8 cellular contexts compared by ENCODE assay signal in the genomic region with DNA sequence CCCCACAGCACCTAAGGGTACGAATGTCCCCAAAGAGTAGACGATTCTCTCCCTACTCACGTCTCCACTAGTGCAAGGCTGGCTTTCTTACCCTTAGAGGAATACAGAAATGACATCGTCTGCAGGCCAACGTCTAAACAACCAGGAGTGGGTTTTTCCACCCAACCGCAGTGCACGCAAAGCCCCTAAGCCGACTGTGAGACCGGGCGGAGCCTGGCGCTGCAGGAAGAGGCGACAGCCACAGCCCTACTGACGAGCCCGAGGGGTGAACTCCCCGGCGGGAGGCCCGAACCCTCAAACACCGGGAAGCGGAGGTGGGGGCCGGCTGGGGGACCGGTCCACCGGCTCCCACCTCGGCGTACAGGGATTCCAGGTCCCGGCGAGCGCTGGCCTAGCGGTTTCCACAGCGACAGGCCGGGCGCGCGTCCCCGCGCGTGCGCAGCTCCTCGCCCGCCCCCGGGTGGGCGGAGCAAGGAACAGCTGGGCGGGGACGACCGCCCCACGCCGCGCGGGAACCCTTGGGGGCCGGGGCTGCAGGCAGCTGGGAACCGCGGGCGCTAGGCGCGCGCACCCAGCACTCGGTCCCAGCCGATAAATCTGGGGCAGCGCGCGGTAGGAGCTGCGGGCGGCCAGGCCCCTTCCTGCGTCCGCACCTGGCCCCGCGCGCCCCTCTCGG. TPM values are rescaled to one million over a fixed set of nuclear protein-coding genes. Genes with fewer than 3 reads are reported as not detected.
DNase-seq lines count a peak whose midpoint lies in the region; ATAC-seq, FAIRE-seq and TF ChIP-seq lines count a peak whose summit lies in the region.

A gene with protein sequence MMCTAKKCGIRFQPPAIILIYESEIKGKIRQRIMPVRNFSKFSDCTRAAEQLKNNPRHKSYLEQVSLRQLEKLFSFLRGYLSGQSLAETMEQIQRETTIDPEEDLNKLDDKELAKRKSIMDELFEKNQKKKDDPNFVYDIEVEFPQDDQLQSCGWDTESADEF (minus strand): TSS at position 413 of the 676 bp plus-strand sequence. CDS start 3,593 bp downstream, outside the sequence.
Gene PIGX (plus strand): TSS at position 540 of the 676 bp plus-strand sequence.

- peak within 1 kb of the TSS; percentile 78 to 85 for H3K9ac ChIP-seq in kidney (ENCODE audit: low read length in 2 of 2)

- H3K27ac ChIP-seq in kidney (ENCODE audit: low read depth in 2 of 2, low read length in 2 of 2) = peak within 1 kb of the TSS; percentile 80 to 83

- no peak for FAIRE-seq in kidney (lab: Jason Lieb, UNC)

- H3K36me3 ChIP-seq in kidney (ENCODE audit: control insufficient read depth in 1 of 2, insufficient read depth in 2 of 2, low read length in 2 of 2) = no peaks in the 10 kb centered on the region

- peak within 1 kb of the TSS; percentile 85 to 99 for H3K4me3 ChIP-seq in kidney (ENCODE audit: low read length in 2 of 2)

- intact Hi-C loops in kidney (cut with DNase I) = no loop called here

- TF ChIP-seq CTCF in kidney (IDR thresholded peaks at IDR 0.05; ENCODE audit: borderline replicate concordance, extremely low read depth, insufficient read depth) = peak; percentile 3

- no peaks in the 10 kb centered on the region for H3K9me3 ChIP-seq in kidney (ENCODE audit: control insufficient read depth in 1 of 2, low read length in 2 of 2)

- ATAC-seq in GM18909 (IDR thresholded peaks at IDR 0.05; ENCODE audit: poor library complexity, unreplicated experiment) (peak; percentile 76), HG03139 (IDR thresholded peaks at IDR 0.05; ENCODE audit: unreplicated experiment) (peak; percentile 72)

- H3K4me1 ChIP-seq in kidney (ENCODE audit: control insufficient read depth in 1 of 2, insufficient read depth in 1 of 2, low read depth in 1 of 2, low read length in 2 of 2) = peaks cover 0 to 7% of the 10 kb centered on the region in 2 donors

- peak; percentile 100 for DNase-seq in AG08396 (ENCODE audit: low spot score)
- DNase-seq in NCI-H2227 (lab: John Stamatoyannopoulos, UW; ENCODE audit: unreplicated experiment) = peak; percentile 95
- DNase-seq in activated CD4-positive, CD25-positive, alpha-beta regulatory T cell (lab: John Stamatoyannopoulos, UW) = peak; percentile 73 to 82 (median 76)
- DNase-seq in central memory CD4-positive, alpha-beta T cell = peak; percentile 97
- DNase-seq in kidney = peak; percentile 94
- peak; percentile 81 to 85 for DNase-seq in stimulated activated CD4-positive, alpha-beta T cell treated with anti-CD3 and anti-CD28 coated beads, Interleukin-15, amount 100 ng/mL, for 1 hour (ENCODE audit: low read depth in 1 of 2, low spot score in 1 of 2)

RNA-seq across cellular contexts. Expression of the first gene that starts in this region (rescaled TPM):
- 1.5 TPM for total RNA-seq in kidney
- 2.6 TPM for polyA plus RNA-seq in kidney (ENCODE audit: insufficient read depth, low read depth, low replicate concordance)

RNA-seq across cellular contexts. Expression of gene PIGX, which starts in this region (rescaled TPM):
- 19.6 TPM for total RNA-seq in kidney
- 15.7 TPM for polyA plus RNA-seq in kidney (ENCODE audit: insufficient read depth, low read depth, low replicate concordance)

Comparison
In these comparisons a context has a peak if more than half of its experiments do, and no peak if none do; other contexts are left out.
1. Peak in every context shown above with its lines: DNase-seq, ATAC-seq, H3K4me3 ChIP-seq and H3K27ac ChIP-seq.